In genomic region chr1:154970631-154971340, GRCh38 we compare ENCODE assay signal across 1 cellular context.
A peak's percentile ranks its signal among the peaks of the same experiment; 100 is the strongest.
TF ChIP-seq lines count a peak whose summit lies in the region.

Gene SHC1 (minus strand): TSS chr1:154970747. CDS start chr1:154970526, 221 bp downstream.

TF ChIP-seq in HEK293, 187 proteins besides CTCF, POLR2A, EP300 and RAD21 (continued from another document):
- TF ChIP-seq ZBTB6 (tag by site-specific recombination; IDR thresholded peaks at IDR 0.05): no peak
- TF ChIP-seq ZFP41 (tag by site-specific recombination; IDR thresholded peaks at IDR 0.05; ENCODE audit: borderline replicate concordance): no peak
- TF ChIP-seq ZNF324 (tag by site-specific recombination; IDR thresholded peaks at IDR 0.05): no peak
- peak; percentile 98 for TF ChIP-seq PATZ1 (tag by site-specific recombination; IDR thresholded peaks at IDR 0.05)
- TF ChIP-seq SP2 (tag by site-specific recombination; IDR thresholded peaks at IDR 0.05): peak; percentile 84
- 0 out of 2 replicates have a peak, but pooled peaks have one; percentile 35 for TF ChIP-seq ZXDB (tag by site-specific recombination; IDR thresholded peaks at IDR 0.05)
- no peak for TF ChIP-seq ZNF791 (tag by site-specific recombination; IDR thresholded peaks at IDR 0.05)
- TF ChIP-seq ZNF571 (tag by site-specific recombination; IDR thresholded peaks at IDR 0.05): no peak
- no peak for TF ChIP-seq ZNF16 (tag by site-specific recombination; IDR thresholded peaks at IDR 0.05; ENCODE audit: low read depth)
- no peak for TF ChIP-seq ZNF404 (tag by site-specific recombination; IDR thresholded peaks at IDR 0.05)
- TF ChIP-seq HOXA7 (CRISPR knock-in tag; IDR thresholded peaks at IDR 0.05; ENCODE audit: borderline replicate concordance): no peak
- no peak for TF ChIP-seq ZNF140 (tag by site-specific recombination; IDR thresholded peaks at IDR 0.05)
- peak; percentile 34; the same call in 1 of the 2 replicates for TF ChIP-seq KLF1 (tag by site-specific recombination; IDR thresholded peaks at IDR 0.05)
- no peak for TF ChIP-seq ZNF146 (tag by site-specific recombination; IDR thresholded peaks at IDR 0.05)
- peak; percentile 57 for TF ChIP-seq SP7 (tag by site-specific recombination; IDR thresholded peaks at IDR 0.05)
- no peak for TF ChIP-seq ZNF473 (tag by site-specific recombination; IDR thresholded peaks at IDR 0.05)
- no peak for TF ChIP-seq ZBTB7A (tag by site-specific recombination; IDR thresholded peaks at IDR 0.05; ENCODE audit: low read depth)
- TF ChIP-seq ZNF560 (tag by site-specific recombination; IDR thresholded peaks at IDR 0.05; ENCODE audit: borderline replicate concordance): no peak
- TF ChIP-seq ZNF837 (tag by site-specific recombination; IDR thresholded peaks at IDR 0.05): no peak
- no peak for TF ChIP-seq REST (tag by site-specific recombination; IDR thresholded peaks at IDR 0.05)
- no peak for TF ChIP-seq ZNF211 (tag by site-specific recombination; IDR thresholded peaks at IDR 0.05; ENCODE audit: low read depth)
TF ChIP-seq in HEK293: peak in this region for 20.
